13 cellular contexts compared by ENCODE assay signal in the genomic region with DNA sequence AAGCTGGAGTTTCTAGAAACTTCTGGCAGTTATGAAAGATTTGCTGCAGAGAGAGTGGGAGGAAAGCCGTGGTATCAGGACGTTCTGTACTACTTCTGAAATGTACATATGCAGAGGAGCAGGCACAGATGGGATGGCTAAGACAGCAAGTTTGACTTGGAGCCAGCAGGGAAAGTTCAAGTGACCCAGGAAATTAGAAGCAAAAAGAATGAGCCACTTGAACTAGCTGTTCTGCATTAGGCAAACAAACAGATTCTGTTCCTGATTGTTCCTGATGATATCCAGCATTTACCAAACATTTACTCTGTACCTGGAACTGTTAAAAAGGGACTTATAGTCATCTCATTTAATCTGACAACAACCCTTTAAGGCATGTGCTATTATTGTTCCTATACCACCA. TPM values are rescaled to one million over a fixed set of nuclear protein-coding genes. Genes with fewer than 3 reads are reported as not detected.
DNase-seq lines count a peak whose midpoint lies in the region; ATAC-seq, FAIRE-seq and TF ChIP-seq lines count a peak whose summit lies in the region.
"Had no signal": no experiment of that assay in that cellular context is flagged by ENCODE, and none has a peak within 500 bp of the region (broad histone marks: within the 10 kb centered on the region; RNA-seq: fewer than 3 reads in every experiment).

No MANE protein-coding gene starts in this region.

- no peaks in the 10 kb centered on the region for H3K36me3 Mint-ChIP-seq in CD8-positive, alpha-beta T cell
- H3K36me3 Mint-ChIP-seq: natural killer cell had no signal

- H3K4me1 Mint-ChIP-seq in CD8-positive, alpha-beta T cell (ENCODE audit: low read depth), result no peaks in the 10 kb centered on the region
- H3K4me1 Mint-ChIP-seq: natural killer cell had no signal

- H3K27ac ChIP-seq in VCaP (peak overlapping the region; percentile 83), gastrocnemius medialis (peak overlapping the region; percentile 1 to 55 (median 48)), Karpas-422 (ENCODE audit: low read length) (no peak overlapping the region)
- H3K27ac ChIP-seq in CD8-positive, alpha-beta T cell (ENCODE audit: low read depth, low read length), result no peak overlapping the region

- no peak overlapping the region for H3K4me2 ChIP-seq in Karpas-422 (ENCODE audit: low read depth, low read length, poor library complexity, severe bottlenecking)

- CTCF ChIA-PET in CD8-positive, alpha-beta T cell (lab: Charles Lee), result no interaction called here

- no peak for TF ChIP-seq POLR2A in gastrocnemius medialis (IDR thresholded peaks at IDR 0.05)

- no peaks in the 10 kb centered on the region for H3K9me2 ChIP-seq in Karpas-422 (replicated peaks; ENCODE audit: insufficient read depth, low read length)

- H3K9me3 ChIP-seq in gastrocnemius medialis (no peaks in the 10 kb centered on the region), Karpas-422 (ENCODE audit: low read length) (no peaks in the 10 kb centered on the region)
- H3K9me3 ChIP-seq in CD8-positive, alpha-beta T cell (ENCODE audit: low read length), result no peaks in the 10 kb centered on the region

- no peaks in the 10 kb centered on the region for H4K20me1 ChIP-seq in Karpas-422 (ENCODE audit: insufficient read depth, low read depth, low read length)

- POLR2A ChIA-PET in CD8-positive, alpha-beta T cell (lab: Charles Lee), result no interaction called here

- H3K27me3 ChIP-seq in gastrocnemius medialis (no peaks in the 10 kb centered on the region), Karpas-422 (ENCODE audit: low read length) (no peaks in the 10 kb centered on the region)
- H3K27me3 ChIP-seq in CD8-positive, alpha-beta T cell (ENCODE audit: insufficient read depth, low read length), result no peaks in the 10 kb centered on the region

- no peak overlapping the region for H3K4me3 ChIP-seq in gastrocnemius medialis
- no peak overlapping the region for H3K4me3 ChIP-seq in CD8-positive, alpha-beta T cell (ENCODE audit: low read depth, low read length)
- H3K4me3 ChIP-seq in Karpas-422 (ENCODE audit: low read length), result no peak overlapping the region

- no peak for FAIRE-seq in HTR-8/SVneo (lab: Jason Lieb, UNC)

- no peak overlapping the region for H2AFZ ChIP-seq in Karpas-422 (ENCODE audit: low read length)

- H3K79me2 ChIP-seq in Karpas-422 (ENCODE audit: low read length), result no peaks in the 10 kb centered on the region

- in situ Hi-C loops in gastrocnemius medialis (cut with MboI; ENCODE audit: low sequenced_read_pairs in 4 of 4), result no loop called here

- DNase-seq in DMS153 (lab: John Stamatoyannopoulos, UW), result peak; percentile 34
- DNase-seq in left ventricle myocardium superior, result no peak
- DNase-seq in gastrocnemius medialis, result peak; percentile 15
- DNase-seq in CD8-positive, alpha-beta T cell, result no peak
- no peak for DNase-seq in Karpas-422
- no peak for DNase-seq in HTR-8/SVneo (ENCODE audit: insufficient read length, low spot score)
- no peak for DNase-seq in GF-D8 (lab: John Stamatoyannopoulos, UW)
- DNase-seq: activated gamma-delta T cell treated with Interleukin-2 at 50 U/mL for 16 hours, Kasumi-1, natural killer cell, NCI-H2171 had no signal

- no peak overlapping the region for H3K4me3 Mint-ChIP-seq in CD8-positive, alpha-beta T cell
- H3K4me3 Mint-ChIP-seq: natural killer cell; T-helper 2 cell treated with Interferon-gamma antibody and Interleukin-4, amounts not matched to agents 5 μg/mL and 100 μg/mL, for 36 hours had no signal

- TF ChIP-seq CTCF in VCaP (conservative IDR thresholded peaks at IDR 0.05), result no peak
- no peak for TF ChIP-seq CTCF in gastrocnemius medialis (IDR thresholded peaks at IDR 0.05 in 4 of 5, conservative IDR thresholded peaks at IDR 0.05 in 1 of 5)
- no peak for TF ChIP-seq CTCF in CD8-positive, alpha-beta T cell (IDR thresholded peaks at IDR 0.05)

- H3K36me3 ChIP-seq in gastrocnemius medialis, result no peaks in the 10 kb centered on the region
- no peaks in the 10 kb centered on the region for H3K36me3 ChIP-seq in CD8-positive, alpha-beta T cell (ENCODE audit: insufficient read depth, low read length)
- no peaks in the 10 kb centered on the region for H3K36me3 ChIP-seq in Karpas-422 (ENCODE audit: insufficient read depth, low read length)

- H3K9ac ChIP-seq in Karpas-422 (ENCODE audit: low read length), result no peak overlapping the region

- H3K9me3 Mint-ChIP-seq in CD8-positive, alpha-beta T cell, result peaks cover under 1% of the 10 kb centered on the region
- H3K9me3 Mint-ChIP-seq: natural killer cell had no signal

- ATAC-seq in left ventricle myocardium superior (peak; percentile 76), gastrocnemius medialis (peak; percentile 69 to 70)
- no peak for ATAC-seq in CD8-positive, alpha-beta T cell
- ATAC-seq: natural killer cell had no signal

- H3K4me1 ChIP-seq in gastrocnemius medialis, result no peaks in the 10 kb centered on the region
- H3K4me1 ChIP-seq in CD8-positive, alpha-beta T cell (ENCODE audit: insufficient read depth, low read length), result no peaks in the 10 kb centered on the region
- no peaks in the 10 kb centered on the region for H3K4me1 ChIP-seq in Karpas-422 (ENCODE audit: low read length)

- H3K27me3 Mint-ChIP-seq in CD8-positive, alpha-beta T cell (ENCODE audit: low read depth), result peaks cover 9% of the 10 kb centered on the region

- H3K27ac Mint-ChIP-seq in CD8-positive, alpha-beta T cell, result no peak overlapping the region
- H3K27ac Mint-ChIP-seq: natural killer cell; T-helper 2 cell treated with Interferon-gamma antibody and Interleukin-4, amounts not matched to agents 5 μg/mL and 100 μg/mL, for 36 hours had no signal

- intact Hi-C loops in left ventricle myocardium superior (cut with micrococcal nuclease) (no loop called here), gastrocnemius medialis (cut with DNase I; ENCODE audit: low total_unique reads) (no loop called here)
- intact Hi-C loops in CD8-positive, alpha-beta T cell (cut with DNase I, micrococcal nuclease), result no loop called here

RNA-seq across cellular contexts. Expression of a gene that starts 41.4 kb away (rescaled TPM):
- total RNA-seq in left ventricle myocardium superior (not detected), gastrocnemius medialis (not detected)
- not detected for total RNA-seq in CD8-positive, alpha-beta T cell
- not detected in 2 replicates for total RNA-seq in Karpas-422 (2014; rRNA removed; shearing (Covaris generic); ENCODE audit: low replicate concordance)
- total RNA-seq: natural killer cell had no signal

Comparison
In these comparisons a context has a peak if more than half of its experiments do, and no peak if none do; other contexts are left out.
1. DNase-seq: peak in DMS153 (single experiment) and gastrocnemius medialis (2 of 2); none in left ventricle myocardium superior (single experiment), CD8-positive, alpha-beta T cell (0 of 7), Karpas-422 (single experiment), HTR-8/SVneo (single experiment) and GF-D8 (single experiment).
2. H3K27ac ChIP-seq: peak in VCaP (single experiment) and gastrocnemius medialis (4 of 4); none in CD8-positive, alpha-beta T cell (single experiment) and Karpas-422 (single experiment).